ENCODE assay signal across 7 cellular contexts in the genomic region with DNA sequence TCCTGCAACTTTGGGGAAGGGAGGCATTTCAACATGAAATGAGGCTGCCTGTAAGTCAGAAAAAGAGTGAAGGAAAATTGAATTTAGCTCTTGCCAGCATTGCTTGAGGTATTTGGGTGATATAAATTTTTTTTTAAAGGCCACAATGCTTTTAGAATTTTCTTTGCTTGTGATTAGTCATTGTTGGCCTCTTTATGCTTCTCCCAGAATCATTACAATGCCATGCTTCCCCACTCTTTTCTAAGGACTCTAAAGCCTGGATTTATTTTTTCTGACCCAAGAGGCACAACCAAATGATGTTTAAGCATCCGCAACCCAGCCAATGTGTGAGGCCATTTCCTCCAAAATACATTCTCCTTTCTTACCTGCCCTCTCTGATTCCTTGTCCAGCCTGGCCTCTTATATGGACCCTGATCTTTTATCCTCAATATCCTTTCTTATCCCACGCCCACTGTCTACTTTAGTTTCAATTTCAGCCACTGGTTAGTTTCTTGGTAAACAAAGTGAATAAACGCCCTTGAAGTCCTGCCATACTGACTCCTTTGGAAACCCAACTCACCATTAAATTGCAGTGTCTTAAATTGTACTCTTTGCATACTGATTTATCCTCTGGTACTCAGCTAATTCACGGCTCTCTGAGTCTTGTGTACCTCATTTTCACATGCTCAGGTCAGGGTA.
DNase-seq lines count a peak whose midpoint lies in the region; ATAC-seq and TF ChIP-seq lines count a peak whose summit lies in the region.
"Not testable (repeated sequence)": the region's sequence is repeated elsewhere in the genome, so short reads cannot be mapped to it uniquely, and the experiment has no call there.

No MANE protein-coding gene starts in this region.

- H3K4me1 ChIP-seq in ACC112 (ENCODE audit: control insufficient read depth, insufficient read depth, low read length, unreplicated experiment) = not testable (repeated sequence)

- not testable (repeated sequence) for H3K4me1 Mint-ChIP-seq in natural killer cell treated with Interleukin-12 subunit alpha and Interleukin-12 subunit beta and Interleukin-15 and Interleukin-18, amount 100 ng/mL, for 72 hours (ENCODE audit: low read depth in 2 of 2)

- not testable (repeated sequence) for H3K27ac ChIP-seq in ACC112 (ENCODE audit: low read depth, low read length)

- TF ChIP-seq CTCF in astrocyte of the spinal cord (IDR thresholded peaks at IDR 0.05; ENCODE audit: low read depth, low read length); fibroblast of the aortic adventitia (IDR thresholded peaks at IDR 0.05; ENCODE audit: insufficient read depth, low read length): not testable (repeated sequence)

- in situ Hi-C loops in astrocyte of the spinal cord (cut with HindIII; ENCODE audit: low sequenced_read_pairs) = not testable (repeated sequence)

- not testable (repeated sequence) for H3K79me2 ChIP-seq in ACC112 (ENCODE audit: control insufficient read depth, insufficient read depth, low read length, unreplicated experiment)

- H3K36me3 ChIP-seq in ACC112 (ENCODE audit: insufficient read depth, low read length) = not testable (repeated sequence)

- H2AFZ ChIP-seq in ACC112 (ENCODE audit: low read length, unreplicated experiment) = peak overlapping the region; percentile 71

- H3K27me3 Mint-ChIP-seq in natural killer cell treated with Interleukin-12 subunit alpha and Interleukin-12 subunit beta and Interleukin-15 and Interleukin-18, amount 100 ng/mL, for 72 hours = not testable (repeated sequence)

- H3K4me3 ChIP-seq in ACC112 (ENCODE audit: low read depth, low read length); astrocyte of the spinal cord (ENCODE audit: low read depth, low read length); fibroblast of the aortic adventitia (ENCODE audit: low read depth, low read length): not testable (repeated sequence)

- not testable (repeated sequence) for H3K27ac Mint-ChIP-seq in natural killer cell treated with Interleukin-12 subunit alpha and Interleukin-12 subunit beta and Interleukin-15 and Interleukin-18, amount 100 ng/mL, for 72 hours

- H3K4me3 Mint-ChIP-seq in natural killer cell treated with Interleukin-12 subunit alpha and Interleukin-12 subunit beta and Interleukin-15 and Interleukin-18, amount 100 ng/mL, for 72 hours = not testable (repeated sequence)

- peak; percentile 26 for DNase-seq in M059J (ENCODE audit: low read depth)
- peak; percentile 14 for DNase-seq in RPMI7951 (ENCODE audit: low read depth)
- peak; percentile 69 for DNase-seq in astrocyte of the spinal cord (ENCODE audit: low read depth, low spot score)
- peak; percentile 55 for DNase-seq in fibroblast of the aortic adventitia (ENCODE audit: low read depth)
- not testable (repeated sequence) for DNase-seq in natural killer cell treated with Interleukin-12 subunit alpha and Interleukin-12 subunit beta and Interleukin-15 and Interleukin-18, amount 100 ng/mL, for 72 hours (ENCODE audit: low spot score)
- peak; percentile 40 for DNase-seq in renal cortical epithelial cell (ENCODE audit: low read depth)

- H3K27me3 ChIP-seq in ACC112 (ENCODE audit: insufficient read depth, low read length) = not testable (repeated sequence)

- not testable (repeated sequence) for H3K9me3 Mint-ChIP-seq in natural killer cell treated with Interleukin-12 subunit alpha and Interleukin-12 subunit beta and Interleukin-15 and Interleukin-18, amount 100 ng/mL, for 72 hours

- H3K36me3 Mint-ChIP-seq in natural killer cell treated with Interleukin-12 subunit alpha and Interleukin-12 subunit beta and Interleukin-15 and Interleukin-18, amount 100 ng/mL, for 72 hours = not testable (repeated sequence)

- ATAC-seq in natural killer cell treated with Interleukin-12 subunit alpha and Interleukin-12 subunit beta and Interleukin-15 and Interleukin-18, amount 100 ng/mL, for 72 hours = peak; percentile 6 to 31
